In genomic region chr20:4812641-4813075, GRCh38 we compare ENCODE assay signal across 9 cellular contexts. TPM values are rescaled to one million over a fixed set of nuclear protein-coding genes. Genes with fewer than 3 reads are reported as not detected.
DNase-seq lines count a peak whose midpoint lies in the region; ATAC-seq and TF ChIP-seq lines count a peak whose summit lies in the region.
"Had no signal": no experiment of that assay in that cellular context is flagged by ENCODE, and none has a peak within 500 bp of the region (broad histone marks: within the 10 kb centered on the region; RNA-seq: fewer than 3 reads in every experiment).

No MANE protein-coding gene starts in this region.

- H4K20me1 ChIP-seq in mammary epithelial cell (ENCODE audit: insufficient read depth, low read length), result no peaks in the 10 kb centered on the region

- H3K27me3 ChIP-seq in breast epithelium (no peaks in the 10 kb centered on the region), mammary epithelial cell (ENCODE audit: insufficient read depth, low read length) (peaks cover 3% of the 10 kb centered on the region), tibial nerve (peaks cover 0 to 2% of the 10 kb centered on the region in 2 donors)

- H3K79me2 ChIP-seq in mammary epithelial cell (ENCODE audit: insufficient read depth, low read length), result no peaks in the 10 kb centered on the region

- H3K9me3 ChIP-seq in breast epithelium (no peaks in the 10 kb centered on the region), mammary epithelial cell (replicated peaks; ENCODE audit: insufficient read depth, low read length) (no peaks in the 10 kb centered on the region), tibial nerve (no peaks in the 10 kb centered on the region)

- in situ Hi-C loops in mammary epithelial cell (cut with MboI; ENCODE audit: low sequenced_read_pairs in 2 of 2), result no loop called here

- H3K27ac Mint-ChIP-seq in T-cell, result peak overlapping the region; percentile 97 to 98
- no peak overlapping the region for H3K27ac Mint-ChIP-seq in glutamatergic neuron (ENCODE audit: unreplicated experiment)

- H3K4me2 ChIP-seq in mammary epithelial cell (ENCODE audit: insufficient read depth, low read depth, low read length), result no peak overlapping the region

- H3K4me3 ChIP-seq in breast epithelium, result no peak overlapping the region
- H3K4me3 ChIP-seq in mammary epithelial cell (replicated peaks in 1 of 3; ENCODE audit: insufficient read depth in 1 of 3, low read depth in 2 of 3, low read length in 3 of 3), result no peak overlapping the region
- no peak overlapping the region for H3K4me3 ChIP-seq in tibial nerve

- no peak overlapping the region for H2AFZ ChIP-seq in mammary epithelial cell (ENCODE audit: low read depth, low read length)

- H3K4me3 Mint-ChIP-seq in T-cell (peak overlapping the region; percentile 81 to 87 (median 83)), glutamatergic neuron (ENCODE audit: unreplicated experiment) (no peak overlapping the region)

- CTCF ChIA-PET in mammary epithelial cell (lab: Charles Lee; ENCODE audit: low non-redundant PET) (no interaction called here), T-cell (lab: Charles Lee) (interaction anchor here in 1 of 2 donors (0.9 to 1.5 kb wide), 3 partner anchors 12 to 150 kb away, joined by 3 to 6 read pairs (median 4); no protein-coding TSS in a partner anchor)

- H3K36me3 ChIP-seq in breast epithelium, result no peaks in the 10 kb centered on the region
- H3K36me3 ChIP-seq in mammary epithelial cell (ENCODE audit: insufficient read depth, low read length), result no peaks in the 10 kb centered on the region
- H3K36me3 ChIP-seq in tibial nerve, result no peaks in the 10 kb centered on the region

- BruUV-seq in mammary epithelial cell (replicated peaks; lab: Mats Ljungman, UMichigan), result no TSS peak

- 79% methylated on average over 4 of the region's 7 CpGs for WGBS in mammary epithelial cell (ENCODE audit: low coverage, missing lambda C conversion rate)
- 51 to 74% methylated on average over 6 to 7 of the region's 7 CpGs for WGBS in tibial nerve, 2 donors

- H3K4me1 ChIP-seq in breast epithelium (no peaks in the 10 kb centered on the region), mammary epithelial cell (ENCODE audit: insufficient read depth, low read length) (no peaks in the 10 kb centered on the region), tibial nerve (peaks cover 0 to 60% (median 35%) of the 10 kb centered on the region in 4 donors)

- TF ChIP-seq POLR2A in breast epithelium (IDR thresholded peaks at IDR 0.05) (no peak), tibial nerve (IDR thresholded peaks at IDR 0.05) (no peak)

- dilution Hi-C loops in mammary epithelial cell (cut with HindIII; ENCODE audit: low sequenced_read_pairs), result no loop called here

- DNase-seq in breast epithelium (ENCODE audit: low spot score in 2 of 2) (no peak), mammary epithelial cell (no peak), T-cell (peak in 2 of 34 experiments; percentile 7 to 21), glutamatergic neuron (peak; percentile 33), tibial nerve (ENCODE audit: low spot score in 2 of 2) (no peak), GM10266 (ENCODE audit: extremely low spot score) (no peak), sciatic nerve (ENCODE audit: low spot score) (no peak)
- DNase-seq: IMR-90 had no signal

- TF ChIP-seq CTCF in breast epithelium (IDR thresholded peaks at IDR 0.05), result no peak
- no peak for TF ChIP-seq CTCF in mammary epithelial cell (conservative IDR thresholded peaks at IDR 0.05 in 1 of 2, IDR thresholded peaks at IDR 0.05 in 1 of 2; ENCODE audit: extremely low read depth in 1 of 2, insufficient read depth in 1 of 2, low read depth in 1 of 2, low read length in 2 of 2)
- TF ChIP-seq CTCF in glutamatergic neuron (IDR thresholded peaks at IDR 0.05; ENCODE audit: partially characterized antibody, unreplicated experiment), result no peak
- TF ChIP-seq CTCF in tibial nerve (IDR thresholded peaks at IDR 0.05), result no peak
- TF ChIP-seq CTCF in GM10266 (IDR thresholded peaks at IDR 0.05; ENCODE audit: control insufficient read depth, insufficient read depth, low read depth, missing control alignments), result no peak

- H3K9me3 Mint-ChIP-seq in T-cell (no peaks in the 10 kb centered on the region), glutamatergic neuron (ENCODE audit: unreplicated experiment) (peaks cover 2% of the 10 kb centered on the region)

- H3K27me3 Mint-ChIP-seq in T-cell, result no peaks in the 10 kb centered on the region
- peaks cover 7% of the 10 kb centered on the region for H3K27me3 Mint-ChIP-seq in glutamatergic neuron (ENCODE audit: unreplicated experiment)

- peaks cover 20% of the 10 kb centered on the region for H3K36me3 Mint-ChIP-seq in T-cell
- H3K36me3 Mint-ChIP-seq in glutamatergic neuron (ENCODE audit: unreplicated experiment), result peaks cover 5% of the 10 kb centered on the region

- peak overlapping the region; percentile 62 to 81 for H3K27ac ChIP-seq in breast epithelium
- no peak overlapping the region for H3K27ac ChIP-seq in mammary epithelial cell (ENCODE audit: insufficient read depth, low read depth, low read length)
- peak overlapping the region in 3 of 4 donors; percentile 79 to 87 (median 83) for H3K27ac ChIP-seq in tibial nerve

- H3K9ac ChIP-seq in mammary epithelial cell (ENCODE audit: insufficient read depth, low read length), result no peak overlapping the region

- no peak for ATAC-seq in T-cell (replicated peaks in 1 of 4)
- no peak for ATAC-seq in HG03571 (IDR thresholded peaks at IDR 0.05; ENCODE audit: unreplicated experiment)
- no peak for ATAC-seq in sciatic nerve

- peaks cover 88 to 90% (median 89%) of the 10 kb centered on the region in 3 donors for H3K4me1 Mint-ChIP-seq in T-cell
- peaks cover 16% of the 10 kb centered on the region for H3K4me1 Mint-ChIP-seq in glutamatergic neuron (ENCODE audit: low read depth, unreplicated experiment)

- POLR2A ChIA-PET in T-cell (lab: Charles Lee), result interaction anchor here in 1 of 2 donors (0.9 to 1.3 kb wide), 2 partner anchors 15 to 314 kb away, joined by 3 to 6 read pairs; partner anchors contain the start of gene CDS2

- intact Hi-C loops in breast epithelium (cut with DNase I; ENCODE audit: low total_unique reads) (no loop called here), mammary epithelial cell (cut with micrococcal nuclease) (loop anchor here (2.0 kb wide), 1 partner anchor 68 kb away; no protein-coding TSS in a partner anchor), sciatic nerve (cut with DNase I) (loop anchor here (5.0 kb wide), 1 partner anchor 225 kb away; no protein-coding TSS in a partner anchor)

- TF ChIP-seq EP300 in tibial nerve (IDR thresholded peaks at IDR 0.05), result no peak

RNA-seq across cellular contexts. Expression of gene RASSF2, which starts 10.8 kb away (rescaled TPM):
- total RNA-seq in breast epithelium, result 10 to 100 TPM in 2 of 3 donors, 1 to 10 TPM in 1; 9.5 to 38.6 (median 16.0) TPM
- under 1 TPM; under 0.01 to 0.24 TPM for total RNA-seq in mammary epithelial cell
- 0.03 TPM for polyA plus RNA-seq in mammary epithelial cell
- not detected for polyA minus RNA-seq in mammary epithelial cell
- total RNA-seq in T-cell, result 10 to 100 TPM; 24.6 to 38.4 (median 27.5) TPM
- total RNA-seq in glutamatergic neuron (ENCODE audit: unreplicated experiment), result 62.8 TPM
- total RNA-seq in tibial nerve, result 10 to 100 TPM; 28.2 to 48.8 (median 32.7) TPM
- 36.6 TPM for total RNA-seq in sciatic nerve

Comparison
In these comparisons a context has a peak if more than half of its experiments do, and no peak if none do; other contexts are left out.
1. RNA of gene RASSF2, which starts 10.8 kb away (total RNA-seq): 62.8 TPM in glutamatergic neuron (single experiment), 36.6 TPM in sciatic nerve (single experiment), 28.2 to 48.8 TPM in tibial nerve, 24.6 to 38.4 TPM in T-cell and 9.5 to 38.6 TPM in breast epithelium; under 0.01 to 0.24 TPM in mammary epithelial cell; every median in the first group is over 4 times any median in the second.